ENCODE assay signal across 9 cellular contexts in genomic region chr6:26270121-26270861, GRCh38.
DNase-seq lines count a peak whose midpoint lies in the region; ATAC-seq and TF ChIP-seq lines count a peak whose summit lies in the region.
"Had no signal": no experiment of that assay in that cellular context is flagged by ENCODE, and none has a peak within 500 bp of the region (broad histone marks: within the 10 kb centered on the region; RNA-seq: fewer than 3 reads in every experiment).

No MANE protein-coding gene starts in this region.

- H3K4me1 ChIP-seq in neutrophil (ENCODE audit: control insufficient read depth in 1 of 2, insufficient read depth in 1 of 2, low read depth in 1 of 2, low read length in 1 of 2) (peaks cover 42 to 44% of the 10 kb centered on the region in 2 experiments), psoas muscle (peaks cover 8% of the 10 kb centered on the region)

- intact Hi-C loops in psoas muscle (cut with DNase I), result loop anchor here in 1 of 2 donors (5.0 kb wide), 2 partner anchors 38 to 73 kb away; a partner anchor contains a TSS

- H3K4me3 ChIP-seq in brain microvascular endothelial cell (ENCODE audit: low read depth, low read length) (peak overlapping the region; percentile 75), neutrophil (ENCODE audit: low read depth in 1 of 2, low read length in 1 of 2) (peak overlapping the region in 1 of 2 experiments; percentile 68), psoas muscle (no peak overlapping the region)

- H3K9me3 ChIP-seq in neutrophil (no peaks in the 10 kb centered on the region), psoas muscle (no peaks in the 10 kb centered on the region)

- no peaks in the 10 kb centered on the region for H3K27me3 ChIP-seq in brain microvascular endothelial cell (replicated peaks)
- peaks cover 19% of the 10 kb centered on the region for H3K27me3 ChIP-seq in neutrophil
- H3K27me3 ChIP-seq in psoas muscle (ENCODE audit: insufficient read depth in 3 of 3, low read length in 2 of 3), result peaks cover 0 to 62% (median 28%) of the 10 kb centered on the region in 3 donors

- ATAC-seq in psoas muscle, result no peak

- peak; percentile 33 for TF ChIP-seq CTCF in brain microvascular endothelial cell (IDR thresholded peaks at IDR 0.05; ENCODE audit: low read depth, low read length, missing control alignments)
- no peak for TF ChIP-seq CTCF in neutrophil (IDR thresholded peaks at IDR 0.05)
- no peak for TF ChIP-seq CTCF in psoas muscle (IDR thresholded peaks at IDR 0.05)

- H3K27ac ChIP-seq in brain microvascular endothelial cell (no peak overlapping the region), neutrophil (peak overlapping the region; percentile 84), psoas muscle (no peak overlapping the region)

- H3K36me3 ChIP-seq in brain microvascular endothelial cell (replicated peaks) (no peaks in the 10 kb centered on the region), neutrophil (no peaks in the 10 kb centered on the region), psoas muscle (ENCODE audit: insufficient read depth in 1 of 2, low read depth in 1 of 2) (no peaks in the 10 kb centered on the region)

- DNase-seq in NCI-H1105 treated with DMSO at 0.1 percent for 48 hours (lab: John Stamatoyannopoulos, UW) (peak; percentile 70), NCI-H1105 (lab: John Stamatoyannopoulos, UW) (no peak), NAMALWA (ENCODE audit: low spot score) (peak; percentile 71), brain microvascular endothelial cell (no peak), psoas muscle (no peak), hippocampal formation (lab: John Stamatoyannopoulos, UW) (no peak), ureter (ENCODE audit: low spot score) (no peak)
- DNase-seq: 8988T had no signal

- WGBS in psoas muscle, 3 donors, result 37 to 42% (median 38%) methylated on average over 13 of the region's 13 CpGs

- in situ Hi-C loops in brain microvascular endothelial cell (cut with HindIII; ENCODE audit: low pct_ligation_motif_present, low sequenced_read_pairs), result no loop called here

Comparison
In these comparisons a context has a peak if more than half of its experiments do, and no peak if none do; other contexts are left out.
1. DNase-seq: peak in NCI-H1105 treated with DMSO at 0.1 percent for 48 hours (single experiment) and NAMALWA (single experiment); none in NCI-H1105 (single experiment), brain microvascular endothelial cell (single experiment), psoas muscle (0 of 2), hippocampal formation (0 of 2) and ureter (single experiment).